Comparison of ENCODE assay signal across 25 cellular contexts in genomic region chr12:131510431-131510830, GRCh38.
"Had no signal": no experiment of that assay in that cellular context is flagged by ENCODE, and none has a peak within 500 bp of the region (broad histone marks: within the 10 kb centered on the region; RNA-seq: fewer than 3 reads in every experiment).

No MANE protein-coding gene starts in this region.

- H3K9me3 ChIP-seq: esophagus squamous epithelium, lower lobe of right lung, uterus had no signal

- H3K4me3 ChIP-seq: breast epithelium, esophagus squamous epithelium, lower lobe of right lung, neural progenitor cell, uterus had no signal

- H3K27ac Mint-ChIP-seq: dendritic cell treated with granulocyte-macrophage colony-stimulating factor and Interleukin-4, amounts not matched to agents 40 ng/mL and 50 ng/mL, for 4 days; neural progenitor cell; type B pancreatic cell had no signal

- ATAC-seq: left lobe of liver had no signal

- H3K27ac ChIP-seq: breast epithelium, epithelial cell of prostate, esophagus squamous epithelium, lower lobe of right lung, neural progenitor cell, uterus, VCaP had no signal

- H3K36me3 Mint-ChIP-seq: activated naive CD4-positive, alpha-beta T cell treated with anti-CD3 and anti-CD28 coated beads, Interleukin-2, amount 50 U/mL, for 72 hours; natural killer cell; neural progenitor cell; type B pancreatic cell had no signal

- H3K4me3 Mint-ChIP-seq: activated CD4-positive, alpha-beta memory T cell treated with anti-CD3 and anti-CD28 coated beads for 36 hours; dendritic cell treated with granulocyte-macrophage colony-stimulating factor and Interleukin-4, amounts not matched to agents 40 ng/mL and 50 ng/mL, for 4 days; natural killer cell; neural progenitor cell; type B pancreatic cell had no signal

- H3K4me1 ChIP-seq: breast epithelium, lower lobe of right lung, neural progenitor cell had no signal

- H3K27me3 ChIP-seq: neural progenitor cell, uterus had no signal

- DNase-seq: activated CD4-positive, alpha-beta memory T cell treated with anti-CD3 and anti-CD28 coated beads for 36 hours; activated CD4-positive, alpha-beta T cell treated with anti-CD3 and anti-CD28 coated beads for 48 hours; activated naive CD4-positive, alpha-beta T cell; activated T-cell treated with anti-CD3 and anti-CD28 coated beads for 4 hours; activated T-cell treated with anti-CD3 and anti-CD28 coated beads, Interleukin-2, amount 50 U/mL, for 72 hours; central memory CD4-positive, alpha-beta T cell; esophagus squamous epithelium; kidney glomerular epithelial cell; lower lobe of right lung; mesenchymal stem cell; natural killer cell; posterior cingulate gyrus; right cardiac atrium; stimulated activated CD4-positive, alpha-beta T cell treated with anti-CD3 and anti-CD28 coated beads, Interleukin-15, amount 100 ng/mL, for 24 hours; stimulated activated naive CD4-positive, alpha-beta T cell treated with Interleukin-2 at 50 U/mL for 16 hours; T-helper 9 cell; uterus had no signal

- H3K36me3 ChIP-seq: breast epithelium, esophagus squamous epithelium, lower lobe of right lung, neural progenitor cell, uterus had no signal

- H2AFZ ChIP-seq: neural progenitor cell had no signal

- H3K9ac ChIP-seq: neural progenitor cell had no signal

- H3K4me2 ChIP-seq: neural progenitor cell had no signal
